In the genomic region with DNA sequence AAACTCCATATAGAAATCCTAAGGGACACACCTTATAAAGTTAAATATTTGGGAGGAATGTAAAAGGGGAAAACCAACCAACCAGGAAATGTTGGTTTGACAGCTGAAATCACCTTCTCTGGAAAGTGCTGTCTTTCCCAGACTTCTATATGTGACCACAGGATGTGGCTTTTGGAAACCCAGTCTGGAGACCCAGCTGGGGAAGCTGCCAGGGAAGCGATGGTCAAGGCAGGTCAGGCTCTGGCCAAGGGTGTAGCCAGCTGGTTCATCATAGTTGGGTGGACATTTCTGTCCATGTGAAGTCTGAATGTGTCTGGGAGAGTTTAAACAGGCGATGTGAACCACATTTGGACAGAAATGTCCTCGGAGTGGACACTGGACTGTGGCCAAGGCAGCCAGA, we compare ENCODE assay signal across 28 cellular contexts.
A peak's percentile ranks its signal among the peaks of the same experiment; 100 is the strongest.
DNase-seq lines count a peak whose midpoint lies in the region; ATAC-seq and TF ChIP-seq lines count a peak whose summit lies in the region.
"Had no signal": no experiment of that assay in that cellular context is flagged by ENCODE, and none has a peak within 500 bp of the region (broad histone marks: within the 10 kb centered on the region; RNA-seq: fewer than 3 reads in every experiment).

No MANE protein-coding gene starts in this region.

- H3K4me3 Mint-ChIP-seq in osteocyte (ENCODE audit: unreplicated experiment) (no peak overlapping the region), Caco-2 (ENCODE audit: unreplicated experiment) (no peak overlapping the region)
- H3K4me3 Mint-ChIP-seq: activated T-cell treated with anti-CD3 and anti-CD28 coated beads, Interleukin-2, amount 50 U/mL, for 4 hours; H9; natural killer cell; stimulated activated naive B cell treated with anti-CD40 and anti-IgM and Interleukin-4, amounts not matched to agents 10 μg/mL and 1 μg/mL and 100 μg/mL, for 72 hours had no signal

- H3K4me2 ChIP-seq in fibroblast of lung (ENCODE audit: extremely low read depth, insufficient read depth, low read length): no peak overlapping the region

- peaks cover 4% of the 10 kb centered on the region for H3K9me3 Mint-ChIP-seq in osteocyte (ENCODE audit: unreplicated experiment)
- no peaks in the 10 kb centered on the region for H3K9me3 Mint-ChIP-seq in Caco-2 (ENCODE audit: unreplicated experiment)

- POLR2A ChIA-PET in Caco-2 (lab: Charles Lee): no interaction called here

- peaks cover 6% of the 10 kb centered on the region; the same call in 1 of the 2 replicates for H3K4me1 ChIP-seq in SJCRH30
- peaks cover 35% of the 10 kb centered on the region for H3K4me1 ChIP-seq in fibroblast of lung (ENCODE audit: control insufficient read depth, extremely low read depth, insufficient read depth, low read length)
- no peaks in the 10 kb centered on the region for H3K4me1 ChIP-seq in Caco-2
- H3K4me1 ChIP-seq: Peyer's patch had no signal

- peak overlapping the region; percentile 61 for H3K27ac ChIP-seq in SJCRH30
- H3K27ac ChIP-seq in fibroblast of lung (ENCODE audit: insufficient read depth, low read length): peak overlapping the region; percentile 64
- H3K27ac ChIP-seq: Peyer's patch, thoracic aorta had no signal

- peak; percentile 79 for DNase-seq in EL
- DNase-seq in SJCRH30: peak; percentile 22 to 30
- peak; percentile 51 to 93 for DNase-seq in fibroblast of lung (ENCODE audit: low read depth in 2 of 2)
- DNase-seq in osteocyte (ENCODE audit: extremely low spot score, unreplicated experiment): no peak
- no peak for DNase-seq in Caco-2
- no peak for DNase-seq in NCI-H82 treated with DMSO at 0.1 percent for 48 hours (lab: John Stamatoyannopoulos, UW; ENCODE audit: unreplicated experiment)
- DNase-seq in AG08396 (ENCODE audit: low spot score): no peak
- DNase-seq: activated CD4-positive, alpha-beta T cell treated with anti-CD3 and anti-CD28 coated beads for 1 hour; activated CD8-positive, alpha-beta memory T cell treated with anti-CD3 and anti-CD28 coated beads for 24 hours; activated naive CD4-positive, alpha-beta T cell treated with anti-CD3 and anti-CD28 coated beads, Interleukin-2, amount 50 U/mL, for 16 hours; activated T-cell treated with anti-CD3 and anti-CD28 coated beads, Interleukin-2, amount 50 U/mL, for 4 hours; aorta; CD4-positive, alpha-beta memory T cell; cortex of kidney; DMS79; foreskin fibroblast; H9; natural killer cell; NCI-H1048; NCI-H2081 treated with DMSO at 0.1 percent for 48 hours; NCI-H446 treated with DMSO at 0.1 percent for 48 hours; NK-92 treated with Interleukin-12 subunit alpha and Interleukin-12 subunit beta, amount 100 ng/mL, for 24 hours; Peyer's patch; posterior cingulate gyrus; stimulated activated CD4-positive, alpha-beta T cell treated with anti-CD3 and anti-CD28 coated beads, Interleukin-2, amount 100 ng/mL, for 24 hours; stimulated activated naive B cell treated with anti-CD40 and anti-IgM and Interleukin-4, amounts not matched to agents 10 μg/mL and 1 μg/mL and 100 μg/mL, for 72 hours had no signal

- H3K9me3 ChIP-seq in SJCRH30 (replicated peaks): no peaks in the 10 kb centered on the region
- no peaks in the 10 kb centered on the region for H3K9me3 ChIP-seq in fibroblast of lung (ENCODE audit: control insufficient read depth, insufficient read depth, low read depth, low read length)
- H3K9me3 ChIP-seq in Caco-2: peaks cover 4% of the 10 kb centered on the region; the same call in 1 of the 2 replicates
- H3K9me3 ChIP-seq: Peyer's patch, thoracic aorta had no signal

- H3K4me3 ChIP-seq in SJCRH30 (no peak overlapping the region), fibroblast of lung (replicated peaks in 1 of 4; ENCODE audit: control extremely low read depth in 1 of 4, insufficient read depth in 1 of 4, low read depth in 3 of 4, low read length in 4 of 4) (no peak overlapping the region), Caco-2 (ENCODE audit: low read depth, low read length) (no peak overlapping the region)
- H3K4me3 ChIP-seq: Peyer's patch, thoracic aorta had no signal

- H3K27ac Mint-ChIP-seq in osteocyte (ENCODE audit: unreplicated experiment) (peak overlapping the region; percentile 83), Caco-2 (ENCODE audit: unreplicated experiment) (no peak overlapping the region)
- H3K27ac Mint-ChIP-seq: CD4-positive, alpha-beta memory T cell; natural killer cell; stimulated activated naive B cell treated with anti-CD40 and anti-IgM and Interleukin-4, amounts not matched to agents 10 μg/mL and 1 μg/mL and 100 μg/mL, for 72 hours had no signal

- no peaks in the 10 kb centered on the region for H4K20me1 ChIP-seq in fibroblast of lung (ENCODE audit: control insufficient read depth, extremely low read depth, insufficient read depth, low read length)

- TF ChIP-seq CTCF in fibroblast of lung (conservative IDR thresholded peaks at IDR 0.05 in 1 of 2, IDR thresholded peaks at IDR 0.05 in 1 of 2; ENCODE audit: low read depth in 1 of 2, low read length in 2 of 2): no peak
- TF ChIP-seq CTCF in osteocyte (IDR thresholded peaks at IDR 0.05): no peak
- no peak for TF ChIP-seq CTCF in Caco-2 (IDR thresholded peaks at IDR 0.05; ENCODE audit: insufficient read depth in 1 of 2, low read depth in 1 of 2, low read length in 1 of 2, severe bottlenecking in 1 of 2, unreplicated experiment in 1 of 2)

- no peak overlapping the region for H3K9ac ChIP-seq in fibroblast of lung (ENCODE audit: insufficient read depth, low read length)

- H3K4me1 Mint-ChIP-seq in osteocyte (ENCODE audit: unreplicated experiment): peaks cover 69% of the 10 kb centered on the region
- no peaks in the 10 kb centered on the region for H3K4me1 Mint-ChIP-seq in Caco-2 (ENCODE audit: low read depth, unreplicated experiment)
- H3K4me1 Mint-ChIP-seq: CD4-positive, alpha-beta memory T cell; natural killer cell had no signal

- no peak for ATAC-seq in GM21786 (IDR thresholded peaks at IDR 0.05; ENCODE audit: unreplicated experiment)
- ATAC-seq: activated T-cell treated with anti-CD3 and anti-CD28 coated beads, Interleukin-2, amount 50 U/mL, for 4 hours; natural killer cell; stimulated activated naive B cell treated with anti-CD40 and anti-IgM and Interleukin-4, amounts not matched to agents 10 μg/mL and 1 μg/mL and 100 μg/mL, for 72 hours had no signal

- no peaks in the 10 kb centered on the region for H3K27me3 Mint-ChIP-seq in osteocyte (ENCODE audit: unreplicated experiment)
- H3K27me3 Mint-ChIP-seq in Caco-2 (ENCODE audit: insufficient read depth, unreplicated experiment): no peaks in the 10 kb centered on the region

- H3K36me3 Mint-ChIP-seq in osteocyte (ENCODE audit: unreplicated experiment) (peaks cover 61% of the 10 kb centered on the region), Caco-2 (ENCODE audit: insufficient read depth, unreplicated experiment) (no peaks in the 10 kb centered on the region)
- H3K36me3 Mint-ChIP-seq: CD4-positive, alpha-beta memory T cell; natural killer cell; stimulated activated naive B cell treated with anti-CD40 and anti-IgM and Interleukin-4, amounts not matched to agents 10 μg/mL and 1 μg/mL and 100 μg/mL, for 72 hours had no signal

- H3K36me3 ChIP-seq in SJCRH30: no peaks in the 10 kb centered on the region
- H3K36me3 ChIP-seq in fibroblast of lung (ENCODE audit: control insufficient read depth, insufficient read depth, low read length): no peaks in the 10 kb centered on the region
- H3K36me3 ChIP-seq in Caco-2 (ENCODE audit: control insufficient read depth, insufficient read depth, low read length): no peaks in the 10 kb centered on the region
- H3K36me3 ChIP-seq: Peyer's patch, thoracic aorta had no signal

- intact Hi-C loops in Caco-2 (cut with micrococcal nuclease; ENCODE audit: unreplicated experiment): no loop called here

- no peaks in the 10 kb centered on the region for H3K79me2 ChIP-seq in fibroblast of lung (ENCODE audit: control insufficient read depth, insufficient read depth, low read length)

- no peak overlapping the region for H2AFZ ChIP-seq in fibroblast of lung (ENCODE audit: low read length)

- CTCF ChIA-PET in Caco-2 (lab: Charles Lee): no interaction called here

- no peaks in the 10 kb centered on the region for H3K27me3 ChIP-seq in SJCRH30
- no peaks in the 10 kb centered on the region for H3K27me3 ChIP-seq in fibroblast of lung (ENCODE audit: control insufficient read depth, insufficient read depth, low read length)
- H3K27me3 ChIP-seq in Caco-2 (replicated peaks; ENCODE audit: control insufficient read depth, insufficient read depth, low read length): no peaks in the 10 kb centered on the region
- H3K27me3 ChIP-seq: Peyer's patch had no signal

- BruUV-seq in Caco-2 (replicated peaks; lab: Mats Ljungman, UMichigan): no TSS peak

Comparison
In these comparisons a context has a peak if more than half of its experiments do, and no peak if none do; other contexts are left out.
1. DNase-seq: peak in EL (single experiment), SJCRH30 (2 of 2) and fibroblast of lung (2 of 2); none in osteocyte (single experiment), Caco-2 (0 of 2), NCI-H82 treated with DMSO at 0.1 percent for 48 hours (single experiment) and AG08396 (single experiment).